ENCODE assay signal across 1 cellular context in the genomic region with DNA sequence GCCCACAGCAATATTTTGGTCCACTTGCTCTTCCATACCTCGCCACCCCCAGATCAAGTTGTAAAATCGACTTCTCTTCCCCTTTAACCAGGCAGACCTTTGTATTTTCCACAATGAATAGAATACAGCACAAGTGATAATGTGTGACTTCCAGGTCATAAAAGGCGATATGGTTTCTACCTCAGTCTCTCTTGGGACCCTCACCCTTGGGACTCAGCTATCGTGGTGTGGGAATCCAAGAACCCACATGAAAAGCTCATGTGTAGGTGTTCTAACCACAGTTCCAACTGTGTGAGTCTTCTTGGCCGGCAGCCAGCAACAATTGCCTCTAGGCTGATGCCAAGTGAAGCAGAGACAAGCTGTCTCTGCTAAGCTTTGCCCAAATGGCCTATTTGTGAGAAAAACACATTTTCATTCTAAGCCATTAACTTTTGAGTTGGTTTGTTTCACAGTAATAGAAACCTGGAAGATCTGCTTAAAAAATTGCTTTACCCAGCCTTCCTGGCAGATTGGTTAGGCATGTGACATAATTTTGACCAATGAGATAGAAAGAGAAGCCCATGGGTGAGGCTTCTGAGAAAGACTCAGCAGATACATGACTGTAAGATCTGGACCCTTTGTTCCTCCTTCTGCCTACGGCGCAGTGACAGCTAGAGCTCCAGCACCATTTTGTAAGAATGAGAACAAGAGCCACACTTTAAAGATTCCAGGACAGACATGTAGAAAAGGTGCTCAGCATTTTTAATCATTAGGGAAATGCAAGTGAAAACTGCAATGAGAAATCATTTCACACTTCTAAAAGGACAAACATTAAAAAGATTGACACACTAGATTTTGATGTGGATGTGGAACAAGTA.
TF ChIP-seq lines count a peak whose summit lies in the region.

No MANE protein-coding gene starts in this region.

TF ChIP-seq in HepG2, 621 proteins besides CTCF, POLR2A, EP300 and RAD21:
- TF ChIP-seq, protein P1, sequence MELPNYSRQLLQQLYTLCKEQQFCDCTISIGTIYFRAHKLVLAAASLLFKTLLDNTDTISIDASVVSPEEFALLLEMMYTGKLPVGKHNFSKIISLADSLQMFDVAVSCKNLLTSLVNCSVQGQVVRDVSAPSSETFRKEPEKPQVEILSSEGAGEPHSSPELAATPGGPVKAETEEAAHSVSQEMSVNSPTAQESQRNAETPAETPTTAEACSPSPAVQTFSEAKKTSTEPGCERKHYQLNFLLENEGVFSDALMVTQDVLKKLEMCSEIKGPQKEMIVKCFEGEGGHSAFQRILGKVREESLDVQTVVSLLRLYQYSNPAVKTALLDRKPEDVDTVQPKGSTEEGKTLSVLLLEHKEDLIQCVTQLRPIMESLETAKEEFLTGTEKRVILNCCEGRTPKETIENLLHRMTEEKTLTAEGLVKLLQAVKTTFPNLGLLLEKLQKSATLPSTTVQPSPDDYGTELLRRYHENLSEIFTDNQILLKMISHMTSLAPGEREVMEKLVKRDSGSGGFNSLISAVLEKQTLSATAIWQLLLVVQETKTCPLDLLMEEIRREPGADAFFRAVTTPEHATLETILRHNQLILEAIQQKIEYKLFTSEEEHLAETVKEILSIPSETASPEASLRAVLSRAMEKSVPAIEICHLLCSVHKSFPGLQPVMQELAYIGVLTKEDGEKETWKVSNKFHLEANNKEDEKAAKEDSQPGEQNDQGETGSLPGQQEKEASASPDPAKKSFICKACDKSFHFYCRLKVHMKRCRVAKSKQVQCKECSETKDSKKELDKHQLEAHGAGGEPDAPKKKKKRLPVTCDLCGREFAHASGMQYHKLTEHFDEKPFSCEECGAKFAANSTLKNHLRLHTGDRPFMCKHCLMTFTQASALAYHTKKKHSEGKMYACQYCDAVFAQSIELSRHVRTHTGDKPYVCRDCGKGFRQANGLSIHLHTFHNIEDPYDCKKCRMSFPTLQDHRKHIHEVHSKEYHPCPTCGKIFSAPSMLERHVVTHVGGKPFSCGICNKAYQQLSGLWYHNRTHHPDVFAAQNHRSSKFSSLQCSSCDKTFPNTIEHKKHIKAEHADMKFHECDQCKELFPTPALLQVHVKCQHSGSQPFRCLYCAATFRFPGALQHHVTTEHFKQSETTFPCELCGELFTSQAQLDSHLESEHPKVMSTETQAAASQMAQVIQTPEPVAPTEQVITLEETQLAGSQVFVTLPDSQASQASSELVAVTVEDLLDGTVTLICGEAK (IDR thresholded peaks at IDR 0.05): no peak
- TF ChIP-seq, protein P1 (CRISPR knock-in tag; IDR thresholded peaks at IDR 0.05): no peak
TF ChIP-seq in HepG2: peak in this region for 0.
